Comparison of ENCODE assay signal across 27 cellular contexts in genomic region chr10:111445709-111446108, GRCh38.
"Had no signal": no experiment of that assay in that cellular context is flagged by ENCODE, and none has a peak within 500 bp of the region (broad histone marks: within the 10 kb centered on the region; RNA-seq: fewer than 3 reads in every experiment).

No MANE protein-coding gene starts in this region.

- H3K36me3 Mint-ChIP-seq: mesothelial cell of epicardium; natural killer cell; stimulated activated effector memory CD8-positive, alpha-beta T cell treated with anti-CD3 and anti-CD28 coated beads, Interleukin-12 subunit alpha, Interleukin-12 subunit beta, amount 100 ng/mL, for 72 hours had no signal

- DNase-seq: islet precursor cell; left ventricle myocardium inferior; mesendoderm; naive B cell; natural killer cell; ovary; right lobe of liver; stimulated activated CD4-positive, alpha-beta T cell treated with anti-CD3 and anti-CD28 coated beads, Interleukin-12 subunit alpha, Interleukin-12 subunit beta, amount 100 ng/mL, for 4 hours; stimulated activated CD4-positive, alpha-beta T cell treated with anti-CD3 and anti-CD28 coated beads, Interleukin-15, amount 100 ng/mL, for 24 hours; stimulated activated CD4-positive, alpha-beta T cell treated with anti-CD3 and anti-CD28 coated beads, Interleukin-2, amount 100 ng/mL, for 24 hours; stimulated activated CD4-positive, alpha-beta T cell treated with anti-CD3 and anti-CD28 coated beads, Interleukin-4, amount 100 ng/mL, for 1 hour; stimulated activated naive CD4-positive, alpha-beta T cell; tibial artery; trophoblast cell; upper lobe of right lung had no signal

- H2AFZ ChIP-seq: hepatocyte had no signal

- H3K9me3 Mint-ChIP-seq: mesothelial cell of epicardium, neural crest cell had no signal

- H3K27me3 ChIP-seq: hepatocyte, neutrophil, ovary, right atrium auricular region, right lobe of liver, suprapubic skin, tibial artery, upper lobe of right lung had no signal

- H3K4me2 ChIP-seq: hepatocyte had no signal

- H3K79me2 ChIP-seq: hepatocyte had no signal

- H3K4me1 ChIP-seq: left ventricle myocardium inferior, right atrium auricular region, right lobe of liver, suprapubic skin, tibial artery, upper lobe of right lung had no signal

- H3K9me3 ChIP-seq: neutrophil, ovary, right atrium auricular region, right lobe of liver, suprapubic skin, thoracic aorta, tibial artery, upper lobe of right lung had no signal

- H3K36me3 ChIP-seq: left ventricle myocardium inferior, neutrophil, ovary, right atrium auricular region, right lobe of liver, suprapubic skin, thoracic aorta, tibial artery, upper lobe of right lung had no signal

- H3K27me3 Mint-ChIP-seq: stimulated activated naive CD8-positive, alpha-beta T cell treated with anti-CD3 and anti-CD28 coated beads, Interleukin-15, Interleukin-2, amounts not matched to agents 100 ng/mL and 50 ng/mL, for 24 hours had no signal

- H3K4me1 Mint-ChIP-seq: mesothelial cell of epicardium; naive B cell; natural killer cell; neural crest cell; stimulated activated effector memory CD8-positive, alpha-beta T cell treated with anti-CD3 and anti-CD28 coated beads, Interleukin-12 subunit alpha, Interleukin-12 subunit beta, amount 100 ng/mL, for 72 hours had no signal

- H3K4me3 Mint-ChIP-seq: mesothelial cell of epicardium; naive B cell; natural killer cell; neural crest cell; stimulated activated effector memory CD8-positive, alpha-beta T cell treated with anti-CD3 and anti-CD28 coated beads, Interleukin-12 subunit alpha, Interleukin-12 subunit beta, amount 100 ng/mL, for 72 hours; stimulated activated naive CD8-positive, alpha-beta T cell treated with anti-CD3 and anti-CD28 coated beads, Interleukin-15, Interleukin-2, amounts not matched to agents 100 ng/mL and 50 ng/mL, for 24 hours had no signal

- ATAC-seq: natural killer cell; right lobe of liver; stimulated activated effector memory CD8-positive, alpha-beta T cell treated with anti-CD3 and anti-CD28 coated beads, Interleukin-12 subunit alpha, Interleukin-12 subunit beta, amount 100 ng/mL, for 72 hours; upper lobe of right lung had no signal

- H3K27ac Mint-ChIP-seq: mesothelial cell of epicardium; natural killer cell; progenitor cell of endocrine pancreas; stimulated activated effector memory CD8-positive, alpha-beta T cell treated with anti-CD3 and anti-CD28 coated beads, Interleukin-12 subunit alpha, Interleukin-12 subunit beta, amount 100 ng/mL, for 72 hours; stimulated activated naive CD8-positive, alpha-beta T cell treated with anti-CD3 and anti-CD28 coated beads, Interleukin-15, Interleukin-2, amounts not matched to agents 100 ng/mL and 50 ng/mL, for 24 hours had no signal

- H3K27ac ChIP-seq: hepatocyte, left ventricle myocardium inferior, neutrophil, ovary, right atrium auricular region, right lobe of liver, skin epidermis, suprapubic skin, thoracic aorta, tibial artery, upper lobe of right lung had no signal

- H3K4me3 ChIP-seq: hepatocyte, left ventricle myocardium inferior, lung, ovary, right atrium auricular region, right lobe of liver, skin epidermis, suprapubic skin, thoracic aorta, tibial artery, upper lobe of right lung had no signal
